Comparison of ENCODE assay signal across 11 cellular contexts in genomic region chr1:27689423-27690173, GRCh38. TPM values are rescaled to one million over a fixed set of nuclear protein-coding genes. Genes with fewer than 3 reads are reported as not detected.
A peak's percentile ranks its signal among the peaks of the same experiment; 100 is the strongest.
DNase-seq lines count a peak whose midpoint lies in the region; ATAC-seq and TF ChIP-seq lines count a peak whose summit lies in the region.
"Had no signal": no experiment of that assay in that cellular context is flagged by ENCODE, and none has a peak within 500 bp of the region (broad histone marks: within the 10 kb centered on the region; RNA-seq: fewer than 3 reads in every experiment).

No MANE protein-coding gene starts in this region.

- H4K20me1 ChIP-seq in BLaER1 treated with 17β-estradiol and CSF1 and Interleukin-3, amounts not matched to agents 10 nM and 100 nM = no peaks in the 10 kb centered on the region

- peaks cover 0 to 29% (median 9%) of the 10 kb centered on the region in 11 experiments; a peak in 11 of 22 replicates for H3K9me3 ChIP-seq in BLaER1 treated with 17β-estradiol and CSF1 and Interleukin-3, amounts not matched to agents 10 nM and 100 nM (replicated peaks in 1 of 11)
- peaks cover 17% of the 10 kb centered on the region for H3K9me3 ChIP-seq in iPS-20b (ENCODE audit: insufficient read depth, low read depth, low read length)

- no peak for TF ChIP-seq CTCF in progenitor cell of endocrine pancreas (IDR thresholded peaks at IDR 0.05; ENCODE audit: unreplicated experiment)

- no peaks in the 10 kb centered on the region for H3K36me3 ChIP-seq in BLaER1 treated with 17β-estradiol and CSF1 and Interleukin-3, amounts not matched to agents 10 nM and 100 nM
- H3K36me3 ChIP-seq in iPS-20b (ENCODE audit: insufficient read depth, low read depth, low read length) = no peaks in the 10 kb centered on the region

- no peaks in the 10 kb centered on the region for H3K36me3 Mint-ChIP-seq in progenitor cell of endocrine pancreas (ENCODE audit: insufficient read depth)

- peak overlapping the region in 5 of 11 experiments; percentile 0 to 23 (median 15); a peak in 3 of 22 replicates for H3K9ac ChIP-seq in BLaER1 treated with 17β-estradiol and CSF1 and Interleukin-3, amounts not matched to agents 10 nM and 100 nM
- H3K9ac ChIP-seq in iPS-20b (ENCODE audit: low read depth, low read length) = 0 out of 2 replicates have a peak overlapping the region, but pooled peaks have one; percentile 29

- ATAC-seq in GM19452 (IDR thresholded peaks at IDR 0.05; ENCODE audit: unreplicated experiment) = peak; percentile 80
- no peak for ATAC-seq in HG03025 (IDR thresholded peaks at IDR 0.05; ENCODE audit: low FRiP score, unreplicated experiment)

- H3K27ac ChIP-seq in BLaER1 treated with 17β-estradiol and CSF1 and Interleukin-3, amounts not matched to agents 10 nM and 100 nM = peak overlapping the region in 9 of 11 experiments; percentile 26 to 63 (median 39); a peak in 18 of 22 replicates
- no peak overlapping the region for H3K27ac ChIP-seq in iPS-20b (ENCODE audit: low read length)
- H3K27ac ChIP-seq: VCaP had no signal

- H3K4me2 ChIP-seq in BLaER1 treated with 17β-estradiol and CSF1 and Interleukin-3, amounts not matched to agents 10 nM and 100 nM = peak overlapping the region; percentile 55 to 78 (median 66)

- peaks cover 2% of the 10 kb centered on the region for H3K4me1 Mint-ChIP-seq in progenitor cell of endocrine pancreas (ENCODE audit: low read depth)

- H3K4me3 ChIP-seq in BLaER1 treated with 17β-estradiol and CSF1 and Interleukin-3, amounts not matched to agents 10 nM and 100 nM = no peak overlapping the region
- no peak overlapping the region; the same call in 1 of the 2 replicates for H3K4me3 ChIP-seq in iPS-20b (ENCODE audit: low read length)

- no peaks in the 10 kb centered on the region for H3K27me3 ChIP-seq in BLaER1 treated with 17β-estradiol and CSF1 and Interleukin-3, amounts not matched to agents 10 nM and 100 nM
- H3K27me3 ChIP-seq in iPS-20b (ENCODE audit: insufficient read depth, low read length) = no peaks in the 10 kb centered on the region

- peak; percentile 82 for DNase-seq in SW480 (ENCODE audit: low spot score)
- no peak for DNase-seq in middle frontal gyrus (ENCODE audit: extremely low spot score, low spot score)
- DNase-seq in progenitor cell of endocrine pancreas (ENCODE audit: low spot score, unreplicated experiment) = no peak
- no peak for DNase-seq in activated CD4-positive, CD25-positive, alpha-beta regulatory T cell treated with anti-CD3 and anti-CD28 coated beads, Interleukin-2, amount 50 U/mL, for 72 hours
- DNase-seq: cortex of kidney, NCI-H2029 treated with DMSO at 0.1 percent for 48 hours had no signal

- H3K27me3 Mint-ChIP-seq in progenitor cell of endocrine pancreas = peaks cover 13% of the 10 kb centered on the region

- H3K27ac Mint-ChIP-seq in progenitor cell of endocrine pancreas = no peak overlapping the region

- H3K4me1 ChIP-seq in BLaER1 treated with 17β-estradiol and CSF1 and Interleukin-3, amounts not matched to agents 10 nM and 100 nM = peaks cover 19 to 29% (median 24%) of the 10 kb centered on the region in 10 experiments
- peaks cover 10% of the 10 kb centered on the region; the same call in 1 of the 2 replicates for H3K4me1 ChIP-seq in iPS-20b (ENCODE audit: insufficient read depth, low read length)

- peaks cover 8% of the 10 kb centered on the region for H3K9me3 Mint-ChIP-seq in progenitor cell of endocrine pancreas (ENCODE audit: low read depth)

- H3K4me3 Mint-ChIP-seq in progenitor cell of endocrine pancreas (ENCODE audit: low read depth) = no peak overlapping the region

RNA-seq across cellular contexts. Expression of gene IFI6, which starts 17.6 kb away (rescaled TPM):
- total RNA-seq in progenitor cell of endocrine pancreas = 4.4 and 5.7 TPM in 2 replicates

RNA-seq across cellular contexts. Expression of gene FAM76A, which starts 36.2 kb away (rescaled TPM):
- 14.7 and 15.2 TPM in 2 replicates for total RNA-seq in progenitor cell of endocrine pancreas

RNA-seq across cellular contexts. Expression of gene FGR, which starts 54.6 kb away (rescaled TPM):
- not detected in 2 replicates for total RNA-seq in progenitor cell of endocrine pancreas
